17 cellular contexts compared by ENCODE assay signal in genomic region chr10:71278691-71279588, GRCh38. TPM values are rescaled to one million over a fixed set of nuclear protein-coding genes. Genes with fewer than 3 reads are reported as not detected.
DNase-seq lines count a peak whose midpoint lies in the region; ATAC-seq, FAIRE-seq and TF ChIP-seq lines count a peak whose summit lies in the region.
"Had no signal": no experiment of that assay in that cellular context is flagged by ENCODE, and none has a peak within 500 bp of the region (broad histone marks: within the 10 kb centered on the region; RNA-seq: fewer than 3 reads in every experiment).

No MANE protein-coding gene starts in this region.

- H3K36me3 ChIP-seq in H7 (replicated peaks; ENCODE audit: control insufficient read depth, insufficient read depth, low read length) (peaks cover 1% of the 10 kb centered on the region; the same call in 1 of the 2 replicates), osteoblast (ENCODE audit: insufficient read depth, low read length) (peaks cover 6% of the 10 kb centered on the region)
- H3K36me3 ChIP-seq: Peyer's patch had no signal

- H4K20me1 ChIP-seq in osteoblast (ENCODE audit: insufficient read depth, low read length), result peaks cover 7% of the 10 kb centered on the region

- H3K4me3 ChIP-seq in H7 (ENCODE audit: insufficient read depth, low read depth, low read length) (no peak overlapping the region), osteoblast (ENCODE audit: insufficient read depth, low read length) (no peak overlapping the region)
- H3K4me3 ChIP-seq: lung, Peyer's patch, tibial artery had no signal

- no peak overlapping the region for H3K27ac ChIP-seq in osteoblast (ENCODE audit: low read depth, low read length)
- H3K27ac ChIP-seq: tibial artery had no signal

- no peaks in the 10 kb centered on the region for H3K4me1 ChIP-seq in osteoblast (ENCODE audit: insufficient read depth, low read length)
- H3K4me1 ChIP-seq: Peyer's patch, tibial artery had no signal

- peak; percentile 85 for DNase-seq in H7
- DNase-seq in SK-N-DZ (ENCODE audit: low spot score), result peak; percentile 72
- peak; percentile 44 to 56 for DNase-seq in frontal cortex (ENCODE audit: low spot score in 2 of 2)
- peak; percentile 55 for DNase-seq in osteoblast (ENCODE audit: insufficient read length, low spot score, missing footprints)
- DNase-seq in GM19240 (ENCODE audit: insufficient read length, low spot score), result no peak
- no peak for DNase-seq in activated CD4-positive, alpha-beta T cell treated with anti-CD3 and anti-CD28 coated beads for 1 hour
- DNase-seq: activated naive CD4-positive, alpha-beta T cell treated with Interleukin-2 at 50 U/mL for 16 hours; DMS79; effector CD8-positive, alpha-beta T cell; NCI-H187 treated with DMSO at 0.1 percent for 48 hours; NCI-H524 treated with DMSO at 0.1 percent for 48 hours; Peyer's patch; stimulated activated CD4-positive, alpha-beta T cell treated with anti-CD3 and anti-CD28 coated beads, Interleukin-4, amount 100 ng/mL, for 4 hours; tibial artery had no signal

- no peak overlapping the region for H3K4me2 ChIP-seq in osteoblast (ENCODE audit: insufficient read depth, low read length)

- no peak for FAIRE-seq in frontal cortex (lab: Jason Lieb, UNC)

- no peaks in the 10 kb centered on the region for H3K9me3 ChIP-seq in osteoblast (ENCODE audit: low read depth, low read length)
- H3K9me3 ChIP-seq: Peyer's patch, tibial artery had no signal

- ATAC-seq in GM18909 (IDR thresholded peaks at IDR 0.05; ENCODE audit: poor library complexity, unreplicated experiment) (no peak), GM19351 (IDR thresholded peaks at IDR 0.05; ENCODE audit: unreplicated experiment) (no peak)

- H2AFZ ChIP-seq in osteoblast (ENCODE audit: low read length), result no peak overlapping the region

- H3K27me3 ChIP-seq in H7 (ENCODE audit: control insufficient read depth, insufficient read depth, low read length), result no peaks in the 10 kb centered on the region
- H3K27me3 ChIP-seq in osteoblast (ENCODE audit: insufficient read depth, low read length), result no peaks in the 10 kb centered on the region
- H3K27me3 ChIP-seq: Peyer's patch, tibial artery had no signal

- no peak for TF ChIP-seq CTCF in osteoblast (IDR thresholded peaks at IDR 0.05; ENCODE audit: extremely low read depth, low read depth, low read length)

- H3K79me2 ChIP-seq in osteoblast (ENCODE audit: insufficient read depth, low read length), result no peaks in the 10 kb centered on the region

RNA-seq across cellular contexts. Expression of gene SLC29A3, which starts 40.1 kb away (rescaled TPM):
- 5.2 and 6.9 TPM in 2 replicates for total RNA-seq in H7 (2014; rRNA removed; shearing (Covaris generic))
- 4.3 and 4.8 TPM in 2 replicates for polyA plus RNA-seq in SK-N-DZ (2014; cell fraction: cytosol; rRNA removed)
- 2.7 and 3.3 TPM in 2 replicates for polyA plus RNA-seq in SK-N-DZ (2014; cell fraction: nucleus; rRNA removed)
- 1.2 TPM for total RNA-seq in frontal cortex
- 2.5 and 3.8 TPM in 2 replicates for total RNA-seq in osteoblast

Comparison
In these comparisons a context has a peak if more than half of its experiments do, and no peak if none do; other contexts are left out.
1. DNase-seq: peak in H7 (single experiment), SK-N-DZ (single experiment), frontal cortex (2 of 2) and osteoblast (single experiment); none in GM19240 (single experiment) and activated CD4-positive, alpha-beta T cell treated with anti-CD3 and anti-CD28 coated beads for 1 hour (single experiment).